In genomic region chr17:7614422-7615264, GRCh38 we compare ENCODE assay signal across 8 cellular contexts. TPM values are rescaled to one million over a fixed set of nuclear protein-coding genes. Genes with fewer than 3 reads are reported as not detected.
DNase-seq lines count a peak whose midpoint lies in the region; ATAC-seq and TF ChIP-seq lines count a peak whose summit lies in the region.

Gene FXR2 (minus strand): TSS chr17:7614897. CDS start chr17:7614532, 365 bp downstream.

- peaks cover 32% of the 10 kb centered on the region for H3K4me1 Mint-ChIP-seq in activated CD4-positive, alpha-beta T cell treated with anti-CD3 and anti-CD28 coated beads, Interleukin-2, amount 10 ng/mL, durations not matched to agents 7 days and 5 days

- ATAC-seq in GM19328 (IDR thresholded peaks at IDR 0.05; ENCODE audit: unreplicated experiment) (peak; percentile 87), HG03520 (IDR thresholded peaks at IDR 0.05; ENCODE audit: unreplicated experiment) (peak; percentile 79), left colon (peak; percentile 94)

- H3K36me3 Mint-ChIP-seq in activated CD4-positive, alpha-beta T cell treated with anti-CD3 and anti-CD28 coated beads, Interleukin-2, amount 10 ng/mL, durations not matched to agents 7 days and 5 days (ENCODE audit: low read depth) = peaks cover 10% of the 10 kb centered on the region

- peak within 1 kb of the TSS; percentile 92 to 100 for H3K27ac ChIP-seq in coronary artery

- H3K4me3 Mint-ChIP-seq in activated CD4-positive, alpha-beta T cell treated with anti-CD3 and anti-CD28 coated beads, Interleukin-2, amount 10 ng/mL, durations not matched to agents 7 days and 5 days = peak within 1 kb of the TSS; percentile 83

- CTCF ChIA-PET in activated CD4-positive, alpha-beta T cell treated with anti-CD3 and anti-CD28 coated beads, Interleukin-2, amount 10 ng/mL, durations not matched to agents 7 days and 5 days (lab: Charles Lee) = interaction anchor here (0.6 to 2.4 kb wide), 18 partner anchors 13 to 704 kb away, joined by 3 to 12 read pairs (median 3); partner anchors contain the start of genes ATP1B2, MPDU1, SAT2 and TMEM102

- POLR2A ChIA-PET in activated CD4-positive, alpha-beta T cell treated with anti-CD3 and anti-CD28 coated beads, Interleukin-2, amount 10 ng/mL, durations not matched to agents 7 days and 5 days (lab: Charles Lee) = interaction anchor here (0.6 to 1.4 kb wide), 3 partner anchors 36 to 73 kb away, joined by 3 to 6 read pairs (median 4); partner anchors contain the start of genes ATP1B2 and TP53

- peak; percentile 27 for TF ChIP-seq CTCF in coronary artery (IDR thresholded peaks at IDR 0.05)

- H3K4me3 ChIP-seq in coronary artery = peak within 1 kb of the TSS; percentile 99

- DNase-seq in C1 segment of cervical spinal cord (lab: John Stamatoyannopoulos, UW) (peak; percentile 94 to 100 (median 99)), NCI-H69 (lab: John Stamatoyannopoulos, UW) (peak; percentile 98), coronary artery (ENCODE audit: low spot score) (peak; percentile 100), left colon (peak; percentile 100)
- DNase-seq in activated CD4-positive, alpha-beta T cell treated with anti-CD3 and anti-CD28 coated beads, Interleukin-2, amount 10 ng/mL, durations not matched to agents 7 days and 5 days = peak; percentile 100
- DNase-seq in stimulated activated CD4-positive, alpha-beta T cell treated with anti-CD3 and anti-CD28 coated beads, Interleukin-1b, Interleukin-23, amount 100 ng/mL, for 48 hours = peak; percentile 100

- no peaks in the 10 kb centered on the region for H3K9me3 Mint-ChIP-seq in activated CD4-positive, alpha-beta T cell treated with anti-CD3 and anti-CD28 coated beads, Interleukin-2, amount 10 ng/mL, durations not matched to agents 7 days and 5 days

- intact Hi-C loops in left colon (cut with DNase I, micrococcal nuclease) = no loop called here

- no peaks in the 10 kb centered on the region for H3K27me3 Mint-ChIP-seq in activated CD4-positive, alpha-beta T cell treated with anti-CD3 and anti-CD28 coated beads, Interleukin-2, amount 10 ng/mL, durations not matched to agents 7 days and 5 days

- H3K27ac Mint-ChIP-seq in activated CD4-positive, alpha-beta T cell treated with anti-CD3 and anti-CD28 coated beads, Interleukin-2, amount 10 ng/mL, durations not matched to agents 7 days and 5 days = peak within 1 kb of the TSS; percentile 96

RNA-seq across cellular contexts. Expression of gene FXR2, which starts in this region (rescaled TPM):
- 10 to 100 TPM; 27.5 to 28.8 TPM for total RNA-seq in activated CD4-positive, alpha-beta T cell treated with anti-CD3 and anti-CD28 coated beads, Interleukin-2, amount 10 ng/mL, durations not matched to agents 7 days and 5 days
- 10 to 100 TPM; 24.9 to 29.5 TPM for total RNA-seq in left colon

Comparison
In these comparisons a context has a peak if more than half of its experiments do, and no peak if none do; other contexts are left out.
1. Peak in every context shown above with its lines: DNase-seq, ATAC-seq, H3K4me3 ChIP-seq and H3K27ac ChIP-seq.